Comparison of ENCODE assay signal across 26 cellular contexts in the genomic region with DNA sequence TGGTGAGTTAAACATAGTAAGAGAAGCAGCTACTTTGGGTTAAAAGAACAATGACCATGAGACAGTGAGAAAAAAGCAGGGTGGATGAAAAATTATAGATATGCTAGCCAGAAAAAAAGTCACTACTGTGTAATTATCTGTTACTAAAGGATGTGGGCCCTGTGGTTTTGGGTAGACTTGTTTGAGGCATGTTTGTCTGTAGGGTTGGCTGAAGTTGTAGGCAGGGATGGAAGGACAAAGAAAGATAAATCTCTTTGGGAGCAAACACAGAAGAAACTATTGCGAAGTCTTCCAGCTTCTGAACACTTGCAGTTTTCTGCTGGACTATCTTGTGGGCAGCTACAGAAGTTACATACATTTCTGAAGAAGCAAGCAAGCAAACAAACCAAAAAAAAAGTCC. TPM values are rescaled to one million over a fixed set of nuclear protein-coding genes. Genes with fewer than 3 reads are reported as not detected.
DNase-seq lines count a peak whose midpoint lies in the region; ATAC-seq and TF ChIP-seq lines count a peak whose summit lies in the region.
"Had no signal": no experiment of that assay in that cellular context is flagged by ENCODE, and none has a peak within 500 bp of the region (broad histone marks: within the 10 kb centered on the region; RNA-seq: fewer than 3 reads in every experiment).

No MANE protein-coding gene starts in this region.

- H3K4me3 ChIP-seq in fibroblast of mammary gland (ENCODE audit: control insufficient read depth, low read depth, low read length), result no peak overlapping the region
- no peak overlapping the region for H3K4me3 ChIP-seq in neuronal stem cell (ENCODE audit: low read length in 2 of 2)
- H3K4me3 ChIP-seq: adrenal gland, coronary artery, ovary had no signal

- no peak overlapping the region for H2BK5ac ChIP-seq in neuronal stem cell (ENCODE audit: low read length)

- no peak overlapping the region for H4K8ac ChIP-seq in neuronal stem cell (ENCODE audit: low read depth, low read length)

- H2BK120ac ChIP-seq in neuronal stem cell (ENCODE audit: low read depth, low read length), result no peak overlapping the region

- H3K4ac ChIP-seq in neuronal stem cell (ENCODE audit: low read length), result no peak overlapping the region

- H3K36me3 ChIP-seq in neuronal stem cell (replicated peaks in 1 of 2; ENCODE audit: control insufficient read depth in 2 of 2, insufficient read depth in 2 of 2, low read length in 2 of 2), result no peaks in the 10 kb centered on the region
- H3K36me3 ChIP-seq: adrenal gland, ovary had no signal

- no CpG with 5 or more reads among the region's 1 CpG for WGBS in neuronal stem cell (ENCODE audit: extremely low coverage in 2 of 2, insufficient read length in 2 of 2, insufficient replicate concordance in 1 of 2), 2 donors

- H3K14ac ChIP-seq in neuronal stem cell (ENCODE audit: low read length), result no peak overlapping the region

- DNase-seq in EH (ENCODE audit: low read depth) (peak; percentile 69), MV-4-11 (lab: John Stamatoyannopoulos, UW) (peak; percentile 66), fibroblast of mammary gland (ENCODE audit: low read depth) (peak; percentile 48), neuronal stem cell (ENCODE audit: low spot score) (no peak), NCI-H2029 treated with DMSO at 0.1 percent for 48 hours (lab: John Stamatoyannopoulos, UW) (no peak), hepatic stellate cell (ENCODE audit: low spot score) (no peak)
- DNase-seq: activated B cell treated with CpG ODN at 0.5 μM for 24 hours; activated CD4-positive, alpha-beta T cell treated with anti-CD3 and anti-CD28 coated beads, Interleukin-2, amount 50 U/mL, for 4 hours; activated naive CD4-positive, alpha-beta T cell treated with Interleukin-2 at 50 U/mL for 16 hours; activated T-cell treated with anti-CD3 and anti-CD28 coated beads, Interleukin-2, amount 50 U/mL, for 72 hours; adrenal gland; effector memory CD8-positive, alpha-beta T cell; erythroblast; NCI-H1092; NCI-H187 treated with DMSO at 0.1 percent for 48 hours; NCI-H748 treated with DMSO at 0.1 percent for 48 hours; ovary; stimulated activated CD4-positive, alpha-beta T cell treated with anti-CD3 and anti-CD28 coated beads, Interleukin-4, amount 100 ng/mL, for 1 hour; substantia nigra; T-helper 1 cell had no signal

- H3K4me2 ChIP-seq in neuronal stem cell (ENCODE audit: insufficient read depth, low read length, poor library complexity, severe bottlenecking), result no peak overlapping the region

- H4K91ac ChIP-seq in neuronal stem cell (ENCODE audit: low read depth, low read length, poor library complexity), result no peak overlapping the region

- no peak overlapping the region for H3K27ac ChIP-seq in neuronal stem cell (replicated peaks; ENCODE audit: low read length)
- H3K27ac ChIP-seq: adrenal gland, coronary artery, ovary, RWPE1 had no signal

- H3K23ac ChIP-seq in neuronal stem cell (ENCODE audit: low read depth, low read length, poor library complexity), result no peak overlapping the region

- H2BK12ac ChIP-seq in neuronal stem cell (ENCODE audit: low read length), result no peak overlapping the region

- H3K79me1 ChIP-seq in neuronal stem cell (ENCODE audit: low read depth, low read length), result no peaks in the 10 kb centered on the region

- ATAC-seq in GM19463 (IDR thresholded peaks at IDR 0.05; ENCODE audit: unreplicated experiment) (no peak), GM18873 (IDR thresholded peaks at IDR 0.05; ENCODE audit: low FRiP score, unreplicated experiment) (no peak)
- ATAC-seq: activated T-cell treated with anti-CD3 and anti-CD28 coated beads, Interleukin-2, amount 50 U/mL, for 72 hours; effector memory CD8-positive, alpha-beta T cell; HepG2; stimulated activated effector memory CD8-positive, alpha-beta T cell treated with anti-CD3 and anti-CD28 coated beads, Interleukin-12 subunit alpha, Interleukin-12 subunit beta, amount 100 ng/mL, for 72 hours had no signal

- no peak overlapping the region for H2AK5ac ChIP-seq in neuronal stem cell (ENCODE audit: low read depth, low read length)

- H3K4me1 ChIP-seq in neuronal stem cell (ENCODE audit: control insufficient read depth in 2 of 2, insufficient read depth in 1 of 2, low read depth in 1 of 2, low read length in 2 of 2), result no peaks in the 10 kb centered on the region
- H3K4me1 ChIP-seq: adrenal gland had no signal

- no peak overlapping the region for H3K18ac ChIP-seq in neuronal stem cell (ENCODE audit: low read length)

- TF ChIP-seq CTCF in fibroblast of mammary gland (conservative IDR thresholded peaks at IDR 0.05; ENCODE audit: control insufficient read depth, insufficient read depth, low read depth, low read length), result no peak

- H3K9me3 ChIP-seq in neuronal stem cell (replicated peaks in 1 of 2; ENCODE audit: control insufficient read depth in 2 of 2, insufficient read depth in 1 of 2, low read depth in 1 of 2, low read length in 2 of 2), result no peaks in the 10 kb centered on the region
- H3K9me3 ChIP-seq: adrenal gland, ovary had no signal

- peak overlapping the region; percentile 50 for H2AFZ ChIP-seq in neuronal stem cell (ENCODE audit: low read length)

- H3K27me3 ChIP-seq in neuronal stem cell (ENCODE audit: control insufficient read depth in 3 of 3, insufficient read depth in 3 of 3, low read depth in 1 of 3, low read length in 3 of 3), result no peaks in the 10 kb centered on the region
- H3K27me3 ChIP-seq: adrenal gland, ovary had no signal

- H2BK15ac ChIP-seq in neuronal stem cell (ENCODE audit: low read length), result no peak overlapping the region

- H3K9ac ChIP-seq in neuronal stem cell (ENCODE audit: low read depth, low read length, poor library complexity), result no peak overlapping the region

RNA-seq across cellular contexts. Expression of gene RND3, which starts 28.2 kb away (rescaled TPM):
- polyA plus RNA-seq in neuronal stem cell (2013, experiment 1 of 2), result 15.7 TPM
- polyA plus RNA-seq in neuronal stem cell (2013, experiment 2 of 2), result 15.5 TPM

Comparison
In these comparisons a context has a peak if more than half of its experiments do, and no peak if none do; other contexts are left out.
1. DNase-seq: peak in EH (single experiment), MV-4-11 (single experiment) and fibroblast of mammary gland (single experiment); none in neuronal stem cell (single experiment), NCI-H2029 treated with DMSO at 0.1 percent for 48 hours (single experiment) and hepatic stellate cell (single experiment).